In genomic region chr4:141538001-141538400, GRCh38 we compare ENCODE assay signal across 35 cellular contexts.
"Had no signal": no experiment of that assay in that cellular context is flagged by ENCODE, and none has a peak within 500 bp of the region (broad histone marks: within the 10 kb centered on the region; RNA-seq: fewer than 3 reads in every experiment).

No MANE protein-coding gene starts in this region.

- H3K9me3 Mint-ChIP-seq: T-helper 2 cell treated with Interferon-gamma antibody and Interleukin-4, amounts not matched to agents 5 μg/mL and 100 μg/mL, for 36 hours had no signal

- H3K27me3 Mint-ChIP-seq: activated B cell treated with CpG ODN at 0.5 μM for 24 hours; activated CD4-positive, alpha-beta T cell treated with anti-CD3 and anti-CD28 coated beads, Interleukin-2, amount 10 ng/mL, durations not matched to agents 24 days and 14 days; activated CD8-positive, alpha-beta T cell treated with anti-CD3 and anti-CD28 coated beads for 36 hours; activated naive CD8-positive, alpha-beta T cell treated with anti-CD3 and anti-CD28 coated beads for 36 hours had no signal

- H3K27me3 ChIP-seq: adrenal gland, body of pancreas, brain microvascular endothelial cell, breast epithelium had no signal

- H3K4me1 Mint-ChIP-seq: activated B cell treated with CpG ODN at 0.5 μM for 24 hours; activated CD4-positive, alpha-beta T cell treated with anti-CD3 and anti-CD28 coated beads, Interleukin-2, amount 10 ng/mL, durations not matched to agents 24 days and 14 days; activated naive CD8-positive, alpha-beta T cell treated with anti-CD3 and anti-CD28 coated beads for 36 hours; activated T-helper 17 cell treated with anti-CD3 and anti-CD28 coated beads, Interleukin-2, amount 50 U/mL, for 72 hours had no signal

- ATAC-seq: activated CD8-positive, alpha-beta T cell treated with anti-CD3 and anti-CD28 coated beads for 36 hours; activated naive CD4-positive, alpha-beta T cell treated with anti-CD3 and anti-CD28 coated beads, Interleukin-2, amount 50 U/mL, for 72 hours; activated T-cell treated with anti-CD3 and anti-CD28 coated beads, Interleukin-2, amount 50 U/mL, for 4 hours; activated T-cell treated with anti-CD3 and anti-CD28 coated beads, Interleukin-2, amount 50 U/mL, for 72 hours; activated T-helper 17 cell treated with anti-CD3 and anti-CD28 coated beads, Interleukin-2, amount 50 U/mL, for 72 hours; body of pancreas had no signal

- H3K27ac ChIP-seq: adrenal gland, body of pancreas, brain microvascular endothelial cell, breast epithelium, VCaP had no signal

- H3K27ac Mint-ChIP-seq: activated B cell treated with CpG ODN at 0.5 μM for 24 hours; activated CD4-positive, alpha-beta memory T cell treated with anti-CD3 and anti-CD28 coated beads for 36 hours; activated CD4-positive, alpha-beta T cell treated with anti-CD3 and anti-CD28 coated beads, Interleukin-2, amount 10 ng/mL, durations not matched to agents 24 days and 14 days; activated CD8-positive, alpha-beta T cell treated with anti-CD3 and anti-CD28 coated beads for 36 hours; activated naive CD4-positive, alpha-beta T cell treated with anti-CD3 and anti-CD28 coated beads for 36 hours; activated naive CD4-positive, alpha-beta T cell treated with anti-CD3 and anti-CD28 coated beads, Interleukin-2, amount 50 U/mL, for 72 hours; activated naive CD8-positive, alpha-beta T cell treated with anti-CD3 and anti-CD28 coated beads for 36 hours; activated T-cell treated with anti-CD3 and anti-CD28 coated beads, Interleukin-2, amount 50 U/mL, for 72 hours; activated T-helper 1 cell treated with anti-CD3 and anti-CD28 coated beads, Interleukin-12 subunit alpha, Interleukin-12 subunit beta, Interleukin-2, Interleukin-4 antibody, amounts not matched to agents 30 ng/mL and 10 ng/mL and 1 ng/mL, durations not matched to agents 14 hours and 24 hours and 36 hours; activated T-helper 17 cell treated with anti-CD3 and anti-CD28 coated beads, Interleukin-2, amount 50 U/mL, for 72 hours; T-helper 2 cell treated with Interferon-gamma antibody and Interleukin-4, amounts not matched to agents 5 μg/mL and 100 μg/mL, for 36 hours had no signal

- H3K36me3 ChIP-seq: adrenal gland, brain microvascular endothelial cell, breast epithelium had no signal

- H3K4me3 ChIP-seq: adrenal gland, body of pancreas, breast epithelium had no signal

- H3K36me3 Mint-ChIP-seq: activated CD4-positive, alpha-beta memory T cell treated with anti-CD3 and anti-CD28 coated beads for 36 hours; activated naive CD4-positive, alpha-beta T cell treated with anti-CD3 and anti-CD28 coated beads, Interleukin-2, amount 50 U/mL, for 72 hours; activated naive CD8-positive, alpha-beta T cell treated with anti-CD3 and anti-CD28 coated beads for 36 hours had no signal

- H3K4me3 Mint-ChIP-seq: activated B cell treated with CpG ODN at 0.5 μM for 24 hours; activated CD4-positive, alpha-beta memory T cell treated with anti-CD3 and anti-CD28 coated beads for 36 hours; activated CD4-positive, alpha-beta T cell treated with anti-CD3 and anti-CD28 coated beads, Interleukin-2, amount 10 ng/mL, durations not matched to agents 24 days and 14 days; activated CD8-positive, alpha-beta T cell treated with anti-CD3 and anti-CD28 coated beads for 36 hours; activated naive CD4-positive, alpha-beta T cell treated with anti-CD3 and anti-CD28 coated beads for 36 hours; activated naive CD8-positive, alpha-beta T cell treated with anti-CD3 and anti-CD28 coated beads for 36 hours; activated T-cell treated with anti-CD3 and anti-CD28 coated beads, Interleukin-2, amount 50 U/mL, for 4 hours; activated T-cell treated with anti-CD3 and anti-CD28 coated beads, Interleukin-2, amount 50 U/mL, for 72 hours; activated T-helper 1 cell treated with anti-CD3 and anti-CD28 coated beads, Interleukin-12 subunit alpha, Interleukin-12 subunit beta, Interleukin-2, Interleukin-4 antibody, amounts not matched to agents 30 ng/mL and 10 ng/mL and 1 ng/mL, durations not matched to agents 14 hours and 24 hours and 36 hours; activated T-helper 17 cell treated with anti-CD3 and anti-CD28 coated beads, Interleukin-2, amount 50 U/mL, for 72 hours; T-helper 2 cell treated with Interferon-gamma antibody and Interleukin-4, amounts not matched to agents 5 μg/mL and 100 μg/mL, for 36 hours had no signal

- H3K4me1 ChIP-seq: adrenal gland, body of pancreas, breast epithelium had no signal

- H3K9me3 ChIP-seq: adrenal gland, body of pancreas had no signal

- DNase-seq: activated B cell treated with CpG ODN at 0.5 μM for 24 hours; activated CD4-positive, alpha-beta memory T cell treated with anti-CD3 and anti-CD28 coated beads for 36 hours; activated CD4-positive, alpha-beta T cell treated with anti-CD3 and anti-CD28 coated beads for 4 hours; activated CD4-positive, alpha-beta T cell treated with anti-CD3 and anti-CD28 coated beads, Interleukin-2, amount 10 ng/mL, durations not matched to agents 24 days and 14 days; activated CD4-positive, alpha-beta T cell treated with anti-CD3 and anti-CD28 coated beads, Interleukin-2, amount 50 U/mL, for 1 hour; activated CD4-positive, alpha-beta T cell treated with anti-CD3 and anti-CD28 coated beads, Interleukin-2, amount 50 U/mL, for 4 hours; activated CD4-positive, CD25-positive, alpha-beta regulatory T cell treated with anti-CD3 and anti-CD28 coated beads, Interleukin-2, amount 50 U/mL, for 72 hours; activated CD8-positive, alpha-beta memory T cell treated with anti-CD3 and anti-CD28 coated beads, Interleukin-2, amount 50 U/mL, for 4 hours; activated CD8-positive, alpha-beta T cell treated with anti-CD3 and anti-CD28 coated beads for 36 hours; activated effector memory CD4-positive, alpha-beta T cell treated with anti-CD3 and anti-CD28 coated beads, Interleukin-2, amount 50 U/mL, for 16 hours; activated gamma-delta T cell treated with Interleukin-2 at 50 U/mL for 16 hours; activated naive CD4-positive, alpha-beta T cell; activated naive CD4-positive, alpha-beta T cell treated with anti-CD3 and anti-CD28 coated beads for 36 hours; activated naive CD4-positive, alpha-beta T cell treated with anti-CD3 and anti-CD28 coated beads, Interleukin-2, amount 50 U/mL, for 16 hours; activated naive CD8-positive, alpha-beta T cell treated with anti-CD3 and anti-CD28 coated beads for 36 hours; activated T-cell treated with anti-CD3 and anti-CD28 coated beads for 4 hours; activated T-cell treated with anti-CD3 and anti-CD28 coated beads, Interleukin-2, amount 50 U/mL, for 1 hour; activated T-cell treated with anti-CD3 and anti-CD28 coated beads, Interleukin-2, amount 50 U/mL, for 4 hours; activated T-cell treated with anti-CD3 and anti-CD28 coated beads, Interleukin-2, amount 50 U/mL, for 72 hours; adrenal gland; amniotic stem cell; aorta; body of pancreas; brain microvascular endothelial cell; central memory CD4-positive, alpha-beta T cell; T-helper 2 cell; T-helper 9 cell had no signal

- FAIRE-seq: astrocyte, TTC549 had no signal
